Comparison of ENCODE assay signal across 18 cellular contexts in genomic region chr13:113486698-113487097, GRCh38.
"Had no signal": no experiment of that assay in that cellular context is flagged by ENCODE, and none has a peak within 500 bp of the region (broad histone marks: within the 10 kb centered on the region; RNA-seq: fewer than 3 reads in every experiment).

No MANE protein-coding gene starts in this region.

- DNase-seq: activated CD4-positive, alpha-beta T cell treated with anti-CD3 and anti-CD28 coated beads for 36 hours; activated naive CD4-positive, alpha-beta T cell treated with Interleukin-2 at 50 U/mL for 16 hours; central memory CD4-positive, alpha-beta T cell; cortex of kidney; effector CD8-positive, alpha-beta T cell; hypothalamus; kidney glomerular epithelial cell; naive thymus-derived CD8-positive, alpha-beta T cell; stimulated activated CD4-positive, alpha-beta T cell treated with anti-CD3 and anti-CD28 coated beads, Interleukin-4, amount 100 ng/mL, for 1 hour; stimulated activated CD8-positive, alpha-beta memory T cell treated with anti-CD3 and anti-CD28 coated beads, Interleukin-4, amount 100 ng/mL, for 48 hours; stimulated activated naive CD8-positive, alpha-beta T cell treated with anti-CD3 and anti-CD28 coated beads, Interleukin-15, Interleukin-2, amounts not matched to agents 100 U/mL and 50 U/mL, for 24 hours; T-cell; upper lobe of right lung had no signal

- H3K27me3 Mint-ChIP-seq: activated CD4-positive, alpha-beta T cell treated with anti-CD3 and anti-CD28 coated beads for 36 hours; naive thymus-derived CD8-positive, alpha-beta T cell; T-cell had no signal

- H3K36me3 ChIP-seq: upper lobe of right lung had no signal

- H3K4me3 Mint-ChIP-seq: activated CD4-positive, alpha-beta T cell treated with anti-CD3 and anti-CD28 coated beads for 36 hours; activated T-helper 1 cell treated with anti-CD3 and anti-CD28 coated beads, Interleukin-12 subunit alpha, Interleukin-12 subunit beta, Interleukin-2, Interleukin-4 antibody, amounts not matched to agents 30 ng/mL and 10 ng/mL and 1 ng/mL, durations not matched to agents 14 hours and 24 hours and 36 hours; T-cell had no signal

- H3K27me3 ChIP-seq: suprapubic skin, upper lobe of right lung had no signal

- H3K27ac Mint-ChIP-seq: activated CD4-positive, alpha-beta T cell treated with anti-CD3 and anti-CD28 coated beads for 36 hours; activated T-helper 1 cell treated with anti-CD3 and anti-CD28 coated beads, Interleukin-12 subunit alpha, Interleukin-12 subunit beta, Interleukin-2, Interleukin-4 antibody, amounts not matched to agents 30 ng/mL and 10 ng/mL and 1 ng/mL, durations not matched to agents 14 hours and 24 hours and 36 hours; T-cell had no signal

- H3K4me3 ChIP-seq: lung, suprapubic skin, upper lobe of right lung had no signal

- H3K9me3 ChIP-seq: suprapubic skin, upper lobe of right lung had no signal

- ATAC-seq: activated CD4-positive, alpha-beta T cell treated with anti-CD3 and anti-CD28 coated beads for 36 hours; naive thymus-derived CD8-positive, alpha-beta T cell; stimulated activated naive CD8-positive, alpha-beta T cell treated with anti-CD3 and anti-CD28 coated beads, Interleukin-15, Interleukin-2, amounts not matched to agents 100 U/mL and 50 U/mL, for 24 hours; T-cell; upper lobe of right lung had no signal

- H3K27ac ChIP-seq: epithelial cell of prostate, suprapubic skin, upper lobe of right lung, VCaP had no signal

- H3K9me3 Mint-ChIP-seq: activated T-helper 1 cell treated with anti-CD3 and anti-CD28 coated beads, Interleukin-12 subunit alpha, Interleukin-12 subunit beta, Interleukin-2, Interleukin-4 antibody, amounts not matched to agents 30 ng/mL and 10 ng/mL and 1 ng/mL, durations not matched to agents 14 hours and 24 hours and 36 hours; naive thymus-derived CD8-positive, alpha-beta T cell; T-cell had no signal
